In the genomic region with DNA sequence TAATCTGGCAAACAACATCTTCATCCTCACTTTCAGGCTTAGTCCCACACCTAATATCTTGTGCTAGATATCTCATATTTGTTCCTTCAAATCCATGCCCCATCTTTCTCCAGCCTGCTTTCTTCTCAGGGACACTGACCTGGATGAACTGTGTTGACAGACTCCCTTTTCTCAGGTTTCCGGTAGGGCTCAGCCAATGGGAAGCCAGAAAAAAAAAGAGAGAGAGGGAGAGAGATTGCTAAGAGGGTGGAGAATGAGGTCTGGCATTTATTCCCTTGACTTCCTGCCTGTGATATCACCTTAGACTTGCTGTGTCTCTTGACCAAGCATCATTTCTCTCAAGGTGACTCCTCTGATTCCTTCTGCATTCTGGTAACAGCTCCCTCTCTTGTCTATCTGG, we compare ENCODE assay signal across 14 cellular contexts.
DNase-seq lines count a peak whose midpoint lies in the region; ATAC-seq and TF ChIP-seq lines count a peak whose summit lies in the region.
"Had no signal": no experiment of that assay in that cellular context is flagged by ENCODE, and none has a peak within 500 bp of the region (broad histone marks: within the 10 kb centered on the region; RNA-seq: fewer than 3 reads in every experiment).

No MANE protein-coding gene starts in this region.

- H3F3A ChIP-seq in neural progenitor cell (ENCODE audit: low read depth), result no peaks in the 10 kb centered on the region

- peak; percentile 17 for DNase-seq in activated CD4-positive, alpha-beta T cell treated with anti-CD3 and anti-CD28 coated beads, Interleukin-2, amount 10 ng/mL, durations not matched to agents 24 days and 14 days
- no peak for DNase-seq in activated CD4-positive, alpha-beta T cell treated with anti-CD3 and anti-CD28 coated beads for 1 hour
- DNase-seq in WTC11 (ENCODE audit: low spot score) (no peak), iPS DF 19.7 (ENCODE audit: low read depth, low spot score) (peak; percentile 2), neural progenitor cell (ENCODE audit: low spot score) (peak; percentile 3), ascending aorta (ENCODE audit: low spot score in 2 of 2) (no peak)
- DNase-seq in activated CD8-positive, alpha-beta memory T cell treated with anti-CD3 and anti-CD28 coated beads, Interleukin-2, amount 10 ng/mL, durations not matched to agents 7 days and 5 days, result no peak
- DNase-seq: 8988T; Calu3; CD8-positive, alpha-beta T cell had no signal

- no peak overlapping the region for H3K9ac ChIP-seq in neural progenitor cell
- H3K9ac ChIP-seq: BLaER1 treated with 17β-estradiol and CSF1 and Interleukin-3, amounts not matched to agents 10 nM and 100 nM had no signal

- TF ChIP-seq CTCF in WTC11 (IDR thresholded peaks at IDR 0.05) (no peak), neural progenitor cell (IDR thresholded peaks at IDR 0.05) (no peak), ascending aorta (IDR thresholded peaks at IDR 0.05) (no peak)

- POLR2A ChIA-PET in WTC11 (lab: Charles Lee), result no interaction called here

- H3K9me3 Mint-ChIP-seq in activated CD4-positive, alpha-beta T cell treated with anti-CD3 and anti-CD28 coated beads, Interleukin-2, amount 10 ng/mL, durations not matched to agents 24 days and 14 days, result no peaks in the 10 kb centered on the region
- H3K9me3 Mint-ChIP-seq in WTC11, result no peaks in the 10 kb centered on the region; the same call in 1 of the 2 replicates
- no peaks in the 10 kb centered on the region for H3K9me3 Mint-ChIP-seq in neural progenitor cell
- no peaks in the 10 kb centered on the region for H3K9me3 Mint-ChIP-seq in activated CD8-positive, alpha-beta memory T cell treated with anti-CD3 and anti-CD28 coated beads, Interleukin-2, amount 10 ng/mL, durations not matched to agents 7 days and 5 days (ENCODE audit: low read depth)
- H3K9me3 Mint-ChIP-seq: CD8-positive, alpha-beta T cell had no signal

- no peaks in the 10 kb centered on the region for H3K27me3 ChIP-seq in neural progenitor cell
- no peaks in the 10 kb centered on the region for H3K27me3 ChIP-seq in ascending aorta
- H3K27me3 ChIP-seq: BLaER1 treated with 17β-estradiol and CSF1 and Interleukin-3, amounts not matched to agents 10 nM and 100 nM had no signal

- peak; percentile 90 for ATAC-seq in WTC11
- no peak for ATAC-seq in HG03432 (IDR thresholded peaks at IDR 0.05; ENCODE audit: unreplicated experiment)
- ATAC-seq in activated CD8-positive, alpha-beta memory T cell treated with anti-CD3 and anti-CD28 coated beads, Interleukin-2, amount 10 ng/mL, durations not matched to agents 7 days and 5 days, result no peak
- ATAC-seq: CD8-positive, alpha-beta T cell; HCT116 had no signal

- intact Hi-C loops in activated CD4-positive, alpha-beta T cell treated with anti-CD3 and anti-CD28 coated beads, Interleukin-2, amount 10 ng/mL, durations not matched to agents 24 days and 14 days (cut with micrococcal nuclease), result no loop called here
- intact Hi-C loops in ascending aorta (cut with DNase I), result no loop called here

- H3K79me2 ChIP-seq in neural progenitor cell (ENCODE audit: low read depth), result no peaks in the 10 kb centered on the region

- H3K9me3 ChIP-seq in neural progenitor cell (ENCODE audit: low read depth) (no peaks in the 10 kb centered on the region), ascending aorta (no peaks in the 10 kb centered on the region)

- H3K4me1 Mint-ChIP-seq in activated CD4-positive, alpha-beta T cell treated with anti-CD3 and anti-CD28 coated beads, Interleukin-2, amount 10 ng/mL, durations not matched to agents 24 days and 14 days, result peaks cover 2% of the 10 kb centered on the region
- H3K4me1 Mint-ChIP-seq in WTC11 (peaks cover 10% of the 10 kb centered on the region), neural progenitor cell (no peaks in the 10 kb centered on the region)
- peaks cover 9% of the 10 kb centered on the region for H3K4me1 Mint-ChIP-seq in activated CD8-positive, alpha-beta memory T cell treated with anti-CD3 and anti-CD28 coated beads, Interleukin-2, amount 10 ng/mL, durations not matched to agents 7 days and 5 days

- no peaks in the 10 kb centered on the region for H3K4me1 ChIP-seq in neural progenitor cell
- H3K4me1 ChIP-seq in ascending aorta, result no peaks in the 10 kb centered on the region

- H3K4me2 ChIP-seq in neural progenitor cell, result no peak overlapping the region
- H3K4me2 ChIP-seq: BLaER1 treated with 17β-estradiol and CSF1 and Interleukin-3, amounts not matched to agents 10 nM and 100 nM had no signal

- no peaks in the 10 kb centered on the region for H4K20me1 ChIP-seq in neural progenitor cell (ENCODE audit: low read depth)
- H4K20me1 ChIP-seq: BLaER1 treated with 17β-estradiol and CSF1 and Interleukin-3, amounts not matched to agents 10 nM and 100 nM had no signal

- peak overlapping the region; percentile 89 for H2AFZ ChIP-seq in neural progenitor cell (replicated peaks)

- no peaks in the 10 kb centered on the region for H3K36me3 ChIP-seq in neural progenitor cell
- no peaks in the 10 kb centered on the region for H3K36me3 ChIP-seq in ascending aorta
- H3K36me3 ChIP-seq: BLaER1 treated with 17β-estradiol and CSF1 and Interleukin-3, amounts not matched to agents 10 nM and 100 nM had no signal

- H3K27ac Mint-ChIP-seq in activated CD4-positive, alpha-beta T cell treated with anti-CD3 and anti-CD28 coated beads, Interleukin-2, amount 10 ng/mL, durations not matched to agents 24 days and 14 days, result no peak overlapping the region
- no peak overlapping the region for H3K27ac Mint-ChIP-seq in WTC11
- H3K27ac Mint-ChIP-seq in neural progenitor cell, result no peak overlapping the region
- H3K27ac Mint-ChIP-seq in activated CD8-positive, alpha-beta memory T cell treated with anti-CD3 and anti-CD28 coated beads, Interleukin-2, amount 10 ng/mL, durations not matched to agents 7 days and 5 days, result no peak overlapping the region
- H3K27ac Mint-ChIP-seq: B cell; CD8-positive, alpha-beta T cell had no signal

- peaks cover 14% of the 10 kb centered on the region for H3K27me3 Mint-ChIP-seq in activated CD4-positive, alpha-beta T cell treated with anti-CD3 and anti-CD28 coated beads, Interleukin-2, amount 10 ng/mL, durations not matched to agents 24 days and 14 days
- H3K27me3 Mint-ChIP-seq in WTC11 (ENCODE audit: low read depth) (no peaks in the 10 kb centered on the region), neural progenitor cell (ENCODE audit: insufficient read depth, low read depth) (no peaks in the 10 kb centered on the region)
- H3K27me3 Mint-ChIP-seq in activated CD8-positive, alpha-beta memory T cell treated with anti-CD3 and anti-CD28 coated beads, Interleukin-2, amount 10 ng/mL, durations not matched to agents 7 days and 5 days, result peaks cover 9% of the 10 kb centered on the region

- H3K27ac ChIP-seq in neural progenitor cell (no peak overlapping the region), ascending aorta (no peak overlapping the region)
- H3K27ac ChIP-seq: BLaER1 treated with 17β-estradiol and CSF1 and Interleukin-3, amounts not matched to agents 10 nM and 100 nM had no signal

- CTCF ChIA-PET in WTC11 (lab: Charles Lee), result interaction anchor here (0.9 kb wide), 1 partner anchor 57 kb away, joined by 3 read pairs; no protein-coding TSS in a partner anchor
- CTCF ChIA-PET in activated CD8-positive, alpha-beta memory T cell treated with anti-CD3 and anti-CD28 coated beads, Interleukin-2, amount 10 ng/mL, durations not matched to agents 7 days and 5 days (lab: Charles Lee), result no interaction called here

- no peaks in the 10 kb centered on the region for H3K36me3 Mint-ChIP-seq in activated CD4-positive, alpha-beta T cell treated with anti-CD3 and anti-CD28 coated beads, Interleukin-2, amount 10 ng/mL, durations not matched to agents 24 days and 14 days (ENCODE audit: low read depth)
- H3K36me3 Mint-ChIP-seq in WTC11 (no peaks in the 10 kb centered on the region), neural progenitor cell (no peaks in the 10 kb centered on the region)
- no peaks in the 10 kb centered on the region for H3K36me3 Mint-ChIP-seq in activated CD8-positive, alpha-beta memory T cell treated with anti-CD3 and anti-CD28 coated beads, Interleukin-2, amount 10 ng/mL, durations not matched to agents 7 days and 5 days
- H3K36me3 Mint-ChIP-seq: CD8-positive, alpha-beta T cell had no signal

- H3K4me3 Mint-ChIP-seq in activated CD4-positive, alpha-beta T cell treated with anti-CD3 and anti-CD28 coated beads, Interleukin-2, amount 10 ng/mL, durations not matched to agents 24 days and 14 days, result no peak overlapping the region
- H3K4me3 Mint-ChIP-seq in WTC11 (no peak overlapping the region), neural progenitor cell (no peak overlapping the region)
- no peak overlapping the region for H3K4me3 Mint-ChIP-seq in activated CD8-positive, alpha-beta memory T cell treated with anti-CD3 and anti-CD28 coated beads, Interleukin-2, amount 10 ng/mL, durations not matched to agents 7 days and 5 days
- H3K4me3 Mint-ChIP-seq: B cell; CD8-positive, alpha-beta T cell had no signal

- H3K4me3 ChIP-seq in neural progenitor cell, result no peak overlapping the region
- no peak overlapping the region for H3K4me3 ChIP-seq in ascending aorta
- H3K4me3 ChIP-seq: BLaER1 treated with 17β-estradiol and CSF1 and Interleukin-3, amounts not matched to agents 10 nM and 100 nM had no signal

TF ChIP-seq in WTC11, 78 proteins besides CTCF, POLR2A, EP300 and RAD21 (continues in another document):
- no peak for TF ChIP-seq NR1H2 (CRISPR knock-in tag; IDR thresholded peaks at IDR 0.05)
- TF ChIP-seq, protein P1, sequence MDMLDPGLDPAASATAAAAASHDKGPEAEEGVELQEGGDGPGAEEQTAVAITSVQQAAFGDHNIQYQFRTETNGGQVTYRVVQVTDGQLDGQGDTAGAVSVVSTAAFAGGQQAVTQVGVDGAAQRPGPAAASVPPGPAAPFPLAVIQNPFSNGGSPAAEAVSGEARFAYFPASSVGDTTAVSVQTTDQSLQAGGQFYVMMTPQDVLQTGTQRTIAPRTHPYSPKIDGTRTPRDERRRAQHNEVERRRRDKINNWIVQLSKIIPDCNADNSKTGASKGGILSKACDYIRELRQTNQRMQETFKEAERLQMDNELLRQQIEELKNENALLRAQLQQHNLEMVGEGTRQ (CRISPR knock-in tag; IDR thresholded peaks at IDR 0.05), result no peak
- no peak for TF ChIP-seq KAT7 (CRISPR knock-in tag; IDR thresholded peaks at IDR 0.05; ENCODE audit: borderline replicate concordance)
- TF ChIP-seq RORB (CRISPR knock-in tag; IDR thresholded peaks at IDR 0.05), result no peak
- TF ChIP-seq, protein P2, sequence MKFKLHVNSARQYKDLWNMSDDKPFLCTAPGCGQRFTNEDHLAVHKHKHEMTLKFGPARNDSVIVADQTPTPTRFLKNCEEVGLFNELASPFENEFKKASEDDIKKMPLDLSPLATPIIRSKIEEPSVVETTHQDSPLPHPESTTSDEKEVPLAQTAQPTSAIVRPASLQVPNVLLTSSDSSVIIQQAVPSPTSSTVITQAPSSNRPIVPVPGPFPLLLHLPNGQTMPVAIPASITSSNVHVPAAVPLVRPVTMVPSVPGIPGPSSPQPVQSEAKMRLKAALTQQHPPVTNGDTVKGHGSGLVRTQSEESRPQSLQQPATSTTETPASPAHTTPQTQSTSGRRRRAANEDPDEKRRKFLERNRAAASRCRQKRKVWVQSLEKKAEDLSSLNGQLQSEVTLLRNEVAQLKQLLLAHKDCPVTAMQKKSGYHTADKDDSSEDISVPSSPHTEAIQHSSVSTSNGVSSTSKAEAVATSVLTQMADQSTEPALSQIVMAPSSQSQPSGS (CRISPR knock-in tag; IDR thresholded peaks at IDR 0.05; ENCODE audit: borderline replicate concordance, low read depth), result no peak

Comparison
In these comparisons a context has a peak if more than half of its experiments do, and no peak if none do; other contexts are left out.
1. DNase-seq: peak in activated CD4-positive, alpha-beta T cell treated with anti-CD3 and anti-CD28 coated beads, Interleukin-2, amount 10 ng/mL, durations not matched to agents 24 days and 14 days (single experiment), iPS DF 19.7 (single experiment) and neural progenitor cell (single experiment); none in activated CD4-positive, alpha-beta T cell treated with anti-CD3 and anti-CD28 coated beads for 1 hour (single experiment), WTC11 (single experiment), activated CD8-positive, alpha-beta memory T cell treated with anti-CD3 and anti-CD28 coated beads, Interleukin-2, amount 10 ng/mL, durations not matched to agents 7 days and 5 days (single experiment) and ascending aorta (0 of 2).